ENCODE assay signal across 16 cellular contexts in the genomic region with DNA sequence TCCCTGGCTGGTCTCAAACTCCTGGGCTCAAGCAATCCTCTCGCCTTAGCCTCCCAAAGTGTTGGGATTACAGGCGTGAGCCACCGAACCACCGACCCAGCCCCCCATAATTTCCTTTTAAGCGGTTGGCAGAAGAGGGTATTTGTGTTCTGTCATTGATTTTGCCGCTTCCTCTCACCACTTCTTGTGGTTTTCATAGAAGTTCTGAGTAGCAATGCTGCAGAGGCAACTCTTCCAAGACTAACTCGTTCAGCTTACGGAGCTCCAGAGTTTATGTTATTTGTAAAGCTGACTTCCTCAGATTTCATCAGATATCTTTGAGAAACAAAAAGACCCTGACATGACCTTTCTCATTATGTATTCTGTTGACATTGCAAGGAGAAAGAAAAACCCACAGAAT.
"Had no signal": no experiment of that assay in that cellular context is flagged by ENCODE, and none has a peak within 500 bp of the region (broad histone marks: within the 10 kb centered on the region; RNA-seq: fewer than 3 reads in every experiment).

No MANE protein-coding gene starts in this region.

- H3K27me3 Mint-ChIP-seq: activated CD4-positive, alpha-beta memory T cell treated with anti-CD3 and anti-CD28 coated beads, Interleukin-2, amount 10 ng/mL, durations not matched to agents 7 days and 5 days; stimulated activated naive B cell treated with anti-CD40 and anti-IgM and Interleukin-4, amounts not matched to agents 10 μg/mL and 1 μg/mL and 100 μg/mL, for 72 hours had no signal

- H3K4me1 Mint-ChIP-seq: activated CD4-positive, alpha-beta memory T cell treated with anti-CD3 and anti-CD28 coated beads, Interleukin-2, amount 10 ng/mL, durations not matched to agents 7 days and 5 days; stimulated activated naive B cell treated with anti-CD40 and anti-IgM and Interleukin-4, amounts not matched to agents 10 μg/mL and 1 μg/mL and 100 μg/mL, for 72 hours; WTC11 had no signal

- H3K36me3 ChIP-seq: adrenal gland, breast epithelium, lower lobe of right lung, tibial artery had no signal

- H3K27ac Mint-ChIP-seq: activated CD4-positive, alpha-beta memory T cell treated with anti-CD3 and anti-CD28 coated beads, Interleukin-2, amount 10 ng/mL, durations not matched to agents 7 days and 5 days; nephron; stimulated activated naive B cell treated with anti-CD40 and anti-IgM and Interleukin-4, amounts not matched to agents 10 μg/mL and 1 μg/mL and 100 μg/mL, for 72 hours; WTC11 had no signal

- ATAC-seq: lower lobe of right lung; stimulated activated naive B cell treated with anti-CD40 and anti-IgM and Interleukin-4, amounts not matched to agents 10 μg/mL and 1 μg/mL and 100 μg/mL, for 72 hours; WTC11 had no signal

- H3K4me3 Mint-ChIP-seq: activated CD4-positive, alpha-beta memory T cell treated with anti-CD3 and anti-CD28 coated beads, Interleukin-2, amount 10 ng/mL, durations not matched to agents 7 days and 5 days; nephron; stimulated activated naive B cell treated with anti-CD40 and anti-IgM and Interleukin-4, amounts not matched to agents 10 μg/mL and 1 μg/mL and 100 μg/mL, for 72 hours; WTC11 had no signal

- H3K27ac ChIP-seq: adrenal gland, breast epithelium, coronary artery, lower lobe of right lung, tibial artery had no signal

- H3K4me3 ChIP-seq: adrenal gland, breast epithelium, coronary artery, lower lobe of right lung, tibial artery had no signal

- H3K36me3 Mint-ChIP-seq: stimulated activated naive B cell treated with anti-CD40 and anti-IgM and Interleukin-4, amounts not matched to agents 10 μg/mL and 1 μg/mL and 100 μg/mL, for 72 hours; WTC11 had no signal

- H3K4me1 ChIP-seq: adrenal gland, breast epithelium, lower lobe of right lung, tibial artery had no signal

- H3K27me3 ChIP-seq: adrenal gland, breast epithelium, tibial artery had no signal

- DNase-seq: activated CD4-positive, alpha-beta memory T cell treated with anti-CD3 and anti-CD28 coated beads, Interleukin-2, amount 10 ng/mL, durations not matched to agents 7 days and 5 days; activated CD4-positive, alpha-beta T cell treated with anti-CD3 and anti-CD28 coated beads for 4 hours; activated effector memory CD4-positive, alpha-beta T cell treated with anti-CD3 and anti-CD28 coated beads, Interleukin-2, amount 50 U/mL, for 16 hours; activated T-cell treated with anti-CD3 and anti-CD28 coated beads, Interleukin-2, amount 50 U/mL, for 48 hours; adrenal gland; erythroblast; hypothalamus; lower lobe of right lung; occipital lobe; stimulated activated naive B cell treated with anti-CD40 and anti-IgM and Interleukin-4, amounts not matched to agents 10 μg/mL and 1 μg/mL and 100 μg/mL, for 72 hours; T-helper 2 cell; tibial artery had no signal

- H3K9me3 ChIP-seq: adrenal gland, breast epithelium, lower lobe of right lung, tibial artery had no signal

- H3K9me3 Mint-ChIP-seq: activated CD4-positive, alpha-beta memory T cell treated with anti-CD3 and anti-CD28 coated beads, Interleukin-2, amount 10 ng/mL, durations not matched to agents 7 days and 5 days; nephron; stimulated activated naive B cell treated with anti-CD40 and anti-IgM and Interleukin-4, amounts not matched to agents 10 μg/mL and 1 μg/mL and 100 μg/mL, for 72 hours had no signal
